In the genomic region with DNA sequence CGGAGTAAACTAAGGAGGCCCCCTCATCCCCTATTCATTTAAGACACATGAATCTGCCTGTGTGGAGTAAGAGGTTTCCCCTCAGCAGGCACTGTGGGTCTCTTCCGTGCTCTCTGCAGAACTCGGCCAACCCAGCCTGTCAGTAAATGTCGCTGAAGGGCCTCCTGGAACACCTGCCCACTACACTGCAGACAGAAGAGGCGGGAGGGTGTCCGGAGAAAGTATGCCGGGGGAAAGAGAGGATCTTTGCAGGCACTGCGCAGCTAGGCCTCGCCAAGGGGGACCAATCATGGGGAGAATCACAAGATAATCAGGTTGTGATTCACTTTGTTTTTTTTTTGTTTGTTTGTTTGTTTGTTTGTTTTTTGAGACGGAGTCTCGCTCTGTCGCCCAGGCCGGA, we compare ENCODE assay signal across 23 cellular contexts.
DNase-seq lines count a peak whose midpoint lies in the region; ATAC-seq and TF ChIP-seq lines count a peak whose summit lies in the region.
"Had no signal": no experiment of that assay in that cellular context is flagged by ENCODE, and none has a peak within 500 bp of the region (broad histone marks: within the 10 kb centered on the region; RNA-seq: fewer than 3 reads in every experiment).

No MANE protein-coding gene starts in this region.

- 94% methylated on average over 13 of the region's 13 CpGs for WGBS in right cardiac atrium

- H3K4me2 ChIP-seq in osteoblast (ENCODE audit: insufficient read depth, low read length) = no peak overlapping the region

- no peaks in the 10 kb centered on the region for H3K9me3 ChIP-seq in right atrium auricular region
- no peaks in the 10 kb centered on the region for H3K9me3 ChIP-seq in right cardiac atrium (ENCODE audit: control insufficient read depth, low read length)
- no peaks in the 10 kb centered on the region for H3K9me3 ChIP-seq in osteoblast (ENCODE audit: low read depth, low read length)

- H3K36me3 Mint-ChIP-seq in activated T-helper 17 cell treated with anti-CD3 and anti-CD28 coated beads, Interleukin-2, amount 50 U/mL, for 72 hours (ENCODE audit: low read depth) = no peaks in the 10 kb centered on the region
- no peaks in the 10 kb centered on the region for H3K36me3 Mint-ChIP-seq in activated CD4-positive, alpha-beta T cell treated with anti-CD3 and anti-CD28 coated beads, Interleukin-2, amount 10 ng/mL, durations not matched to agents 24 days and 14 days (ENCODE audit: low read depth)

- peak; percentile 40 for DNase-seq in right atrium auricular region (ENCODE audit: low spot score)
- DNase-seq in right cardiac atrium = no peak
- peak; percentile 4 for DNase-seq in iPS-NIHi11 (ENCODE audit: low spot score)
- peak; percentile 37 for DNase-seq in osteoblast (ENCODE audit: insufficient read length, low spot score, missing footprints)
- DNase-seq in cortex of kidney (lab: John Stamatoyannopoulos, UW) = no peak
- no peak for DNase-seq in effector CD8-positive, alpha-beta T cell (lab: John Stamatoyannopoulos, UW)
- DNase-seq in activated CD4-positive, alpha-beta T cell treated with anti-CD3 and anti-CD28 coated beads, Interleukin-2, amount 10 ng/mL, durations not matched to agents 24 days and 14 days = no peak
- DNase-seq: CD8-positive, alpha-beta memory T cell; EL; GF-D8; HFFc6; MG63; NCI-H1417; NCI-H1694 treated with DMSO at 0.1 percent for 48 hours; NCI-H2081 treated with DMSO at 0.1 percent for 48 hours; NCI-H524; NCI-H774; NK-92 treated with Interleukin-12 subunit alpha and Interleukin-12 subunit beta, amount 100 ng/mL, for 24 hours; SIG-M5 had no signal

- no peaks in the 10 kb centered on the region for H3K9me3 Mint-ChIP-seq in activated T-helper 17 cell treated with anti-CD3 and anti-CD28 coated beads, Interleukin-2, amount 50 U/mL, for 72 hours
- H3K9me3 Mint-ChIP-seq in activated CD4-positive, alpha-beta T cell treated with anti-CD3 and anti-CD28 coated beads, Interleukin-2, amount 10 ng/mL, durations not matched to agents 24 days and 14 days = peaks cover 7% of the 10 kb centered on the region

- H3K27me3 Mint-ChIP-seq in activated T-helper 17 cell treated with anti-CD3 and anti-CD28 coated beads, Interleukin-2, amount 50 U/mL, for 72 hours = peaks cover 3% of the 10 kb centered on the region
- H3K27me3 Mint-ChIP-seq in activated CD4-positive, alpha-beta T cell treated with anti-CD3 and anti-CD28 coated beads, Interleukin-2, amount 10 ng/mL, durations not matched to agents 24 days and 14 days = no peaks in the 10 kb centered on the region

- ATAC-seq in right cardiac atrium = no peak
- ATAC-seq in activated T-helper 17 cell treated with anti-CD3 and anti-CD28 coated beads, Interleukin-2, amount 50 U/mL, for 72 hours (replicated peaks) = no peak
- ATAC-seq: K562, Panc1 had no signal

- no peak overlapping the region for H3K4me3 Mint-ChIP-seq in activated T-helper 17 cell treated with anti-CD3 and anti-CD28 coated beads, Interleukin-2, amount 50 U/mL, for 72 hours
- no peak overlapping the region for H3K4me3 Mint-ChIP-seq in activated CD4-positive, alpha-beta T cell treated with anti-CD3 and anti-CD28 coated beads, Interleukin-2, amount 10 ng/mL, durations not matched to agents 24 days and 14 days
- H3K4me3 Mint-ChIP-seq: CD8-positive, alpha-beta memory T cell; HFFc6 had no signal

- H3K27ac ChIP-seq in right atrium auricular region (no peak overlapping the region), right cardiac atrium (ENCODE audit: low read length) (no peak overlapping the region), osteoblast (ENCODE audit: low read depth, low read length) (no peak overlapping the region)
- H3K27ac ChIP-seq: C4-2B had no signal

- no peak overlapping the region for H2AFZ ChIP-seq in osteoblast (ENCODE audit: low read length)

- no peak overlapping the region for H3K27ac Mint-ChIP-seq in activated T-helper 17 cell treated with anti-CD3 and anti-CD28 coated beads, Interleukin-2, amount 50 U/mL, for 72 hours
- no peak overlapping the region for H3K27ac Mint-ChIP-seq in activated CD4-positive, alpha-beta T cell treated with anti-CD3 and anti-CD28 coated beads, Interleukin-2, amount 10 ng/mL, durations not matched to agents 24 days and 14 days
- H3K27ac Mint-ChIP-seq: HFFc6 had no signal

- H4K20me1 ChIP-seq in osteoblast (ENCODE audit: insufficient read depth, low read length) = no peaks in the 10 kb centered on the region

- no peaks in the 10 kb centered on the region for H3K79me2 ChIP-seq in osteoblast (ENCODE audit: insufficient read depth, low read length)

- H3K4me1 ChIP-seq in right atrium auricular region (no peaks in the 10 kb centered on the region), right cardiac atrium (ENCODE audit: control insufficient read depth, insufficient read depth, low read length) (no peaks in the 10 kb centered on the region), osteoblast (ENCODE audit: insufficient read depth, low read length) (no peaks in the 10 kb centered on the region)

- no peaks in the 10 kb centered on the region for H3K27me3 ChIP-seq in right atrium auricular region
- H3K27me3 ChIP-seq in right cardiac atrium (ENCODE audit: control insufficient read depth, insufficient read depth) = no peaks in the 10 kb centered on the region
- H3K27me3 ChIP-seq in osteoblast (ENCODE audit: insufficient read depth, low read length) = no peaks in the 10 kb centered on the region
- H3K27me3 ChIP-seq: MG63 had no signal

- no peak overlapping the region for H3K4me3 ChIP-seq in right atrium auricular region
- H3K4me3 ChIP-seq in right cardiac atrium (ENCODE audit: low read length) = no peak overlapping the region
- H3K4me3 ChIP-seq in osteoblast (ENCODE audit: insufficient read depth, low read length) = no peak overlapping the region
- H3K4me3 ChIP-seq: K562, MG63 had no signal

- H3K36me3 ChIP-seq in right atrium auricular region = no peaks in the 10 kb centered on the region
- no peaks in the 10 kb centered on the region for H3K36me3 ChIP-seq in osteoblast (ENCODE audit: insufficient read depth, low read length)
- H3K36me3 ChIP-seq: MG63 had no signal

- TF ChIP-seq CTCF in right atrium auricular region (IDR thresholded peaks at IDR 0.05) (no peak), osteoblast (IDR thresholded peaks at IDR 0.05; ENCODE audit: extremely low read depth, low read depth, low read length) (no peak)

- intact Hi-C loops in right cardiac atrium (cut with DNase I) = no loop called here
- intact Hi-C loops in activated CD4-positive, alpha-beta T cell treated with anti-CD3 and anti-CD28 coated beads, Interleukin-2, amount 10 ng/mL, durations not matched to agents 24 days and 14 days (cut with micrococcal nuclease) = no loop called here

- H3K4me1 Mint-ChIP-seq in activated T-helper 17 cell treated with anti-CD3 and anti-CD28 coated beads, Interleukin-2, amount 50 U/mL, for 72 hours = no peaks in the 10 kb centered on the region
- H3K4me1 Mint-ChIP-seq in activated CD4-positive, alpha-beta T cell treated with anti-CD3 and anti-CD28 coated beads, Interleukin-2, amount 10 ng/mL, durations not matched to agents 24 days and 14 days = no peaks in the 10 kb centered on the region
- H3K4me1 Mint-ChIP-seq: CD8-positive, alpha-beta memory T cell had no signal

Comparison
In these comparisons a context has a peak if more than half of its experiments do, and no peak if none do; other contexts are left out.
1. DNase-seq: peak in right atrium auricular region (single experiment), iPS-NIHi11 (single experiment) and osteoblast (single experiment); none in right cardiac atrium (0 of 3), cortex of kidney (single experiment), effector CD8-positive, alpha-beta T cell (single experiment) and activated CD4-positive, alpha-beta T cell treated with anti-CD3 and anti-CD28 coated beads, Interleukin-2, amount 10 ng/mL, durations not matched to agents 24 days and 14 days (single experiment).